29 cellular contexts compared by ENCODE assay signal in the genomic region with DNA sequence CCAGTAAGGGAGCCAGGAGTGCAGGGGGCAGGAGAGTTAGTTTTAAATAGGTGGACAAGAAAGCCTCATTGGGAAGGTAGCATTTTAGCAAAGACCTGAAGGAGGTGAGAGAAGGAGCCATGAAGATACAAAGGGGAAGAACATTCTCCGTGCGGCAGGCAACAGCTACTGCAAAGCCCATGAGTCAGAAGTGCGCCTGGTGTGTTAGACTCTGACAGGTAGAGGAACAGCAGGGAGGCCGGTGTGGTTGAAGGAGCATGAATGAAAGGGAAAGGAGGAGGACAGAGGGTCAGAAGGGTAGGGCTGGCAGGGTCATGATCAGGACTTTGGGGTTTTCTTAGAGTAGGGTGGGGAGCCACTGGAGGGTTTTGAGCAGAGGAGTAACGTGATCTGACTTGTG. TPM values are rescaled to one million over a fixed set of nuclear protein-coding genes. Genes with fewer than 3 reads are reported as not detected.
"Had no signal": no experiment of that assay in that cellular context is flagged by ENCODE, and none has a peak within 500 bp of the region (broad histone marks: within the 10 kb centered on the region; RNA-seq: fewer than 3 reads in every experiment).

No MANE protein-coding gene starts in this region.

- H3K4me1 ChIP-seq: Peyer's patch had no signal

- H3K4me3 ChIP-seq: K562, Peyer's patch, SJSA1 had no signal

- H3K9ac ChIP-seq: SK-N-SH had no signal

- H3K27me3 ChIP-seq: Peyer's patch, SJSA1 had no signal

- DNase-seq: activated CD4-positive, alpha-beta T cell treated with anti-CD3 and anti-CD28 coated beads for 36 hours; activated CD4-positive, alpha-beta T cell treated with anti-CD3 and anti-CD28 coated beads, Interleukin-2, amount 10 ng/mL, durations not matched to agents 7 days and 5 days; activated CD4-positive, alpha-beta T cell treated with anti-CD3 and anti-CD28 coated beads, Interleukin-2, amount 50 U/mL, for 48 hours; activated CD8-positive, alpha-beta T cell treated with anti-CD3 and anti-CD28 coated beads, Interleukin-2, amount 10 ng/mL, durations not matched to agents 7 days and 5 days; activated gamma-delta T cell; activated naive CD4-positive, alpha-beta T cell treated with Interleukin-2 at 50 U/mL for 16 hours; activated naive CD8-positive, alpha-beta T cell treated with anti-CD3 and anti-CD28 coated beads, Interleukin-2, amount 10 ng/mL, durations not matched to agents 7 days and 5 days; activated T-cell treated with anti-CD3 and anti-CD28 coated beads, Interleukin-2, amount 50 U/mL, for 24 hours; Karpas-422; NCI-H1105; NCI-H1417 treated with DMSO at 0.1 percent for 48 hours; NCI-H1694; NCI-H1930; NCI-H2081 treated with DMSO at 0.1 percent for 48 hours; NCI-H345; NCI-H524 treated with DMSO at 0.1 percent for 48 hours; NCI-H748 treated with DMSO at 0.1 percent for 48 hours; NK-92 treated with Interleukin-12 subunit alpha and Interleukin-12 subunit beta, amount 100 ng/mL, for 24 hours; PC-3; Peyer's patch; RPMI8226; SHP77 treated with DMSO at 0.1 percent for 48 hours; SK-N-SH had no signal

- H3K27ac ChIP-seq: Peyer's patch, SJSA1 had no signal

- H3K9me3 ChIP-seq: Peyer's patch, SJSA1, SK-N-SH had no signal

- H3K4me2 ChIP-seq: SK-N-SH had no signal

- ATAC-seq: activated CD4-positive, alpha-beta T cell treated with anti-CD3 and anti-CD28 coated beads for 36 hours; activated CD4-positive, CD25-positive, alpha-beta regulatory T cell treated with anti-CD3 and anti-CD28 coated beads, Interleukin-2, amount 50 U/mL, for 24 hours; activated CD8-positive, alpha-beta T cell treated with anti-CD3 and anti-CD28 coated beads, Interleukin-2, amount 10 ng/mL, durations not matched to agents 7 days and 5 days; K562; PC-3; WTC11 had no signal

- FAIRE-seq: K562 had no signal

- H3K36me3 ChIP-seq: Peyer's patch, SJSA1 had no signal

RNA-seq across cellular contexts. Expression of a gene that starts 34.5 kb away (rescaled TPM):
- total RNA-seq: activated CD4-positive, alpha-beta T cell treated with anti-CD3 and anti-CD28 coated beads for 36 hours; activated CD4-positive, alpha-beta T cell treated with anti-CD3 and anti-CD28 coated beads, Interleukin-2, amount 10 ng/mL, durations not matched to agents 7 days and 5 days; activated CD8-positive, alpha-beta T cell treated with anti-CD3 and anti-CD28 coated beads, Interleukin-2, amount 10 ng/mL, durations not matched to agents 7 days and 5 days; activated naive CD8-positive, alpha-beta T cell treated with anti-CD3 and anti-CD28 coated beads, Interleukin-2, amount 10 ng/mL, durations not matched to agents 7 days and 5 days; activated T-helper 2 cell treated with anti-CD3 and anti-CD28 coated beads, Interferon-gamma antibody, Interleukin-2, Interleukin-4, amounts not matched to agents 10 μg/mL and 5 μg/mL and 100 μg/mL, durations not matched to agents 14 hours and 24 hours and 36 hours; K562; NCI-H460; PC-3 had no signal
- polyA plus RNA-seq: K562 had no signal

RNA-seq across cellular contexts. Expression of a gene that starts 58.3 kb away (rescaled TPM):
- total RNA-seq: Peyer's patch had no signal
